1 cellular context compared by ENCODE assay signal in genomic region chr5:124583469-124584350, GRCh38.
TF ChIP-seq lines count a peak whose summit lies in the region.

No MANE protein-coding gene starts in this region.

TF ChIP-seq in GM23338, 12 proteins besides CTCF, POLR2A, EP300 and RAD21 (continued from another document):
- TF ChIP-seq, protein P1, sequence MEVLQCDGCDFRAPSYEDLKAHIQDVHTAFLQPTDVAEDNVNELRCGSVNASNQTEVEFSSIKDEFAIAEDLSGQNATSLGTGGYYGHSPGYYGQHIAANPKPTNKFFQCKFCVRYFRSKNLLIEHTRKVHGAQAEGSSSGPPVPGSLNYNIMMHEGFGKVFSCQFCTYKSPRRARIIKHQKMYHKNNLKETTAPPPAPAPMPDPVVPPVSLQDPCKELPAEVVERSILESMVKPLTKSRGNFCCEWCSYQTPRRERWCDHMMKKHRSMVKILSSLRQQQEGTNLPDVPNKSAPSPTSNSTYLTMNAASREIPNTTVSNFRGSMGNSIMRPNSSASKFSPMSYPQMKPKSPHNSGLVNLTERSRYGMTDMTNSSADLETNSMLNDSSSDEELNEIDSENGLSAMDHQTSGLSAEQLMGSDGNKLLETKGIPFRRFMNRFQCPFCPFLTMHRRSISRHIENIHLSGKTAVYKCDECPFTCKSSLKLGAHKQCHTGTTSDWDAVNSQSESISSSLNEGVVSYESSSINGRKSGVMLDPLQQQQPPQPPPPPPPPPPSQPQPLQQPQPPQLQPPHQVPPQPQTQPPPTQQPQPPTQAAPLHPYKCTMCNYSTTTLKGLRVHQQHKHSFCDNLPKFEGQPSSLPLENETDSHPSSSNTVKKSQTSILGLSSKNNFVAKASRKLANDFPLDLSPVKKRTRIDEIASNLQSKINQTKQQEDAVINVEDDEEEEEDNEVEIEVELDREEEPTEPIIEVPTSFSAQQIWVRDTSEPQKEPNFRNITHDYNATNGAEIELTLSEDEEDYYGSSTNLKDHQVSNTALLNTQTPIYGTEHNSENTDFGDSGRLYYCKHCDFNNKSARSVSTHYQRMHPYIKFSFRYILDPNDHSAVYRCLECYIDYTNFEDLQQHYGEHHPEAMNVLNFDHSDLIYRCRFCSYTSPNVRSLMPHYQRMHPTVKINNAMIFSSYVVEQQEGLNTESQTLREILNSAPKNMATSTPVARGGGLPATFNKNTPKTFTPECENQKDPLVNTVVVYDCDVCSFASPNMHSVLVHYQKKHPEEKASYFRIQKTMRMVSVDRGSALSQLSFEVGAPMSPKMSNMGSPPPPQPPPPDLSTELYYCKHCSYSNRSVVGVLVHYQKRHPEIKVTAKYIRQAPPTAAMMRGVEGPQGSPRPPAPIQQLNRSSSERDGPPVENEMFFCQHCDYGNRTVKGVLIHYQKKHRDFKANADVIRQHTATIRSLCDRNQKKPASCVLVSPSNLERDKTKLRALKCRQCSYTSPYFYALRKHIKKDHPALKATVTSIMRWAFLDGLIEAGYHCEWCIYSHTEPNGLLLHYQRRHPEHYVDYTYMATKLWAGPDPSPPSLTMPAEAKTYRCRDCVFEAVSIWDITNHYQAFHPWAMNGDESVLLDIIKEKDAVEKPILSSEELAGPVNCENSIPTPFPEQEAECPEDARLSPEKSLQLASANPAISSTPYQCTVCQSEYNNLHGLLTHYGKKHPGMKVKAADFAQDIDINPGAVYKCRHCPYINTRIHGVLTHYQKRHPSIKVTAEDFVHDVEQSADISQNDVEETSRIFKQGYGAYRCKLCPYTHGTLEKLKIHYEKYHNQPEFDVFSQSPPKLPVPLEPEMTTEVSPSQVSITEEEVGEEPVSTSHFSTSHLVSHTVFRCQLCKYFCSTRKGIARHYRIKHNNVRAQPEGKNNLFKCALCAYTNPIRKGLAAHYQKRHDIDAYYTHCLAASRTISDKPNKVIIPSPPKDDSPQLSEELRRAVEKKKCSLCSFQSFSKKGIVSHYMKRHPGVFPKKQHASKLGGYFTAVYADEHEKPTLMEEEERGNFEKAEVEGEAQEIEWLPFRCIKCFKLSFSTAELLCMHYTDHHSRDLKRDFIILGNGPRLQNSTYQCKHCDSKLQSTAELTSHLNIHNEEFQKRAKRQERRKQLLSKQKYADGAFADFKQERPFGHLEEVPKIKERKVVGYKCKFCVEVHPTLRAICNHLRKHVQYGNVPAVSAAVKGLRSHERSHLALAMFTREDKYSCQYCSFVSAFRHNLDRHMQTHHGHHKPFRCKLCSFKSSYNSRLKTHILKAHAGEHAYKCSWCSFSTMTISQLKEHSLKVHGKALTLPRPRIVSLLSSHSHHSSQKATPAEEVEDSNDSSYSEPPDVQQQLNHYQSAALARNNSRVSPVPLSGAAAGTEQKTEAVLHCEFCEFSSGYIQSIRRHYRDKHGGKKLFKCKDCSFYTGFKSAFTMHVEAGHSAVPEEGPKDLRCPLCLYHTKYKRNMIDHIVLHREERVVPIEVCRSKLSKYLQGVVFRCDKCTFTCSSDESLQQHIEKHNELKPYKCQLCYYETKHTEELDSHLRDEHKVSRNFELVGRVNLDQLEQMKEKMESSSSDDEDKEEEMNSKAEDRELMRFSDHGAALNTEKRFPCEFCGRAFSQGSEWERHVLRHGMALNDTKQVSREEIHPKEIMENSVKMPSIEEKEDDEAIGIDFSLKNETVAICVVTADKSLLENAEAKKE (CRISPR knock-in tag; IDR thresholded peaks at IDR 0.05) = no peak
- TF ChIP-seq POLR2AphosphoS5 (IDR thresholded peaks at IDR 0.05; ENCODE audit: low read depth) = no peak
